ENCODE assay signal across 7 cellular contexts in genomic region chr1:111104981-111105380, GRCh38.
"Had no signal": no experiment of that assay in that cellular context is flagged by ENCODE, and none has a peak within 500 bp of the region (broad histone marks: within the 10 kb centered on the region; RNA-seq: fewer than 3 reads in every experiment).

No MANE protein-coding gene starts in this region.

- H3K4me3 ChIP-seq: GM12878 had no signal

- ATAC-seq: GM12878 had no signal

- DNase-seq: GDM1, GF-D8 had no signal

- FAIRE-seq: GM12878, GM12891, GM12892, GM18507, GM19239 had no signal
